9 cellular contexts compared by ENCODE assay signal in genomic region chr1:10939654-10940450, GRCh38.
A peak's percentile ranks its signal among the peaks of the same experiment; 100 is the strongest.
DNase-seq lines count a peak whose midpoint lies in the region; ATAC-seq lines count a peak whose summit lies in the region.
"Had no signal": no experiment of that assay in that cellular context is flagged by ENCODE, and none has a peak within 500 bp of the region (broad histone marks: within the 10 kb centered on the region; RNA-seq: fewer than 3 reads in every experiment).

No MANE protein-coding gene starts in this region.

- H3K4me3 Mint-ChIP-seq in central memory CD8-positive, alpha-beta T cell: peak overlapping the region; percentile 63

- H3K4me1 Mint-ChIP-seq in central memory CD8-positive, alpha-beta T cell: peaks cover 28% of the 10 kb centered on the region

- no peak for ATAC-seq in central memory CD8-positive, alpha-beta T cell (replicated peaks; ENCODE audit: extremely low read depth, poor library complexity, severe bottlenecking)
- ATAC-seq in stimulated activated naive CD8-positive, alpha-beta T cell treated with anti-CD3 and anti-CD28 coated beads, Interleukin-15, Interleukin-2, amounts not matched to agents 100 U/mL and 50 U/mL, for 24 hours: peak; percentile 80
- ATAC-seq: A549 had no signal

- no peaks in the 10 kb centered on the region for H3K9me3 Mint-ChIP-seq in central memory CD8-positive, alpha-beta T cell

- peak overlapping the region; percentile 79 for H3K27ac Mint-ChIP-seq in central memory CD8-positive, alpha-beta T cell (ENCODE audit: low read depth)

- DNase-seq in activated CD4-positive, alpha-beta T cell treated with anti-CD3 and anti-CD28 coated beads for 24 hours (ENCODE audit: low read depth in 2 of 2): peak; percentile 25 to 53
- DNase-seq in activated CD4-positive, alpha-beta T cell treated with anti-CD3 and anti-CD28 coated beads, Interleukin-2, amount 50 U/mL, for 1 hour: no peak
- DNase-seq in NAMALWA (ENCODE audit: low spot score) (peak; percentile 62), globus pallidus (ENCODE audit: low spot score) (no peak), putamen (ENCODE audit: low spot score) (no peak), middle frontal gyrus (ENCODE audit: extremely low spot score, low spot score) (no peak)
- no peak for DNase-seq in central memory CD8-positive, alpha-beta T cell (ENCODE audit: low spot score in 2 of 2)
- peak; percentile 70 for DNase-seq in stimulated activated naive CD8-positive, alpha-beta T cell treated with anti-CD3 and anti-CD28 coated beads, Interleukin-15, Interleukin-2, amounts not matched to agents 100 U/mL and 50 U/mL, for 24 hours

- peaks cover 1% of the 10 kb centered on the region for H3K36me3 Mint-ChIP-seq in central memory CD8-positive, alpha-beta T cell (ENCODE audit: insufficient read depth)

- peaks cover 18% of the 10 kb centered on the region for H3K27me3 Mint-ChIP-seq in central memory CD8-positive, alpha-beta T cell

Comparison
In these comparisons a context has a peak if more than half of its experiments do, and no peak if none do; other contexts are left out.
1. DNase-seq: peak in activated CD4-positive, alpha-beta T cell treated with anti-CD3 and anti-CD28 coated beads for 24 hours (2 of 2), NAMALWA (single experiment) and stimulated activated naive CD8-positive, alpha-beta T cell treated with anti-CD3 and anti-CD28 coated beads, Interleukin-15, Interleukin-2, amounts not matched to agents 100 U/mL and 50 U/mL, for 24 hours (single experiment); none in activated CD4-positive, alpha-beta T cell treated with anti-CD3 and anti-CD28 coated beads, Interleukin-2, amount 50 U/mL, for 1 hour (single experiment), central memory CD8-positive, alpha-beta T cell (0 of 2), globus pallidus (single experiment), putamen (single experiment) and middle frontal gyrus (single experiment).